Comparison of ENCODE assay signal across 8 cellular contexts in genomic region chrX:19840899-19841648, GRCh38. TPM values are rescaled to one million over a fixed set of nuclear protein-coding genes. Genes with fewer than 3 reads are reported as not detected.
A peak's percentile ranks its signal among the peaks of the same experiment; 100 is the strongest.
DNase-seq lines count a peak whose midpoint lies in the region; ATAC-seq and TF ChIP-seq lines count a peak whose summit lies in the region.

No MANE protein-coding gene starts in this region.

- H3K27ac ChIP-seq in PC-9 (no peak overlapping the region), testis (no peak overlapping the region)

- no peaks in the 10 kb centered on the region for H3K27me3 ChIP-seq in PC-9 (ENCODE audit: insufficient read depth, low read depth)
- H3K27me3 ChIP-seq in testis = no peaks in the 10 kb centered on the region

- BruUV-seq in PC-9 (replicated peaks; lab: Mats Ljungman, UMichigan) = no TSS peak

- DNase-seq in PC-9 = no peak
- peak; percentile 69 to 89 for DNase-seq in erythroblast (lab: John Stamatoyannopoulos, UW)
- DNase-seq in testis = no peak
- no peak for DNase-seq in left ventricle myocardium superior
- DNase-seq in NCI-H2196 treated with DMSO at 0.1 percent for 48 hours (lab: John Stamatoyannopoulos, UW; ENCODE audit: unreplicated experiment) = no peak
- no peak for DNase-seq in AML-193 (lab: John Stamatoyannopoulos, UW)

- H3K9me3 ChIP-seq in PC-9 (ENCODE audit: insufficient read depth, low read depth) (no peaks in the 10 kb centered on the region), testis (no peaks in the 10 kb centered on the region)

- no peaks in the 10 kb centered on the region for H3K9me2 ChIP-seq in PC-9 (ENCODE audit: insufficient read depth)

- peaks cover 20% of the 10 kb centered on the region for H3F3A ChIP-seq in PC-9 (ENCODE audit: insufficient read depth, low read depth)

- H2AFZ ChIP-seq in PC-9 = no peak overlapping the region

- peaks cover 22% of the 10 kb centered on the region for H3K4me1 ChIP-seq in PC-9 (replicated peaks; ENCODE audit: insufficient read depth)
- H3K4me1 ChIP-seq in testis = no peaks in the 10 kb centered on the region

- ATAC-seq in GM19025 (IDR thresholded peaks at IDR 0.05; ENCODE audit: low read depth, unreplicated experiment) (peak; percentile 45), HG02885 (IDR thresholded peaks at IDR 0.05; ENCODE audit: poor library complexity, unreplicated experiment) (peak; percentile 55), left ventricle myocardium superior (no peak)

- 81 to 87% methylated on average over 5 of the region's 5 CpGs for WGBS in testis, 2 donors

- intact Hi-C loops in PC-9 (cut with micrococcal nuclease; ENCODE audit: unreplicated experiment) (no loop called here), testis (cut with DNase I; ENCODE audit: low total_unique reads) (no loop called here), left ventricle myocardium superior (cut with micrococcal nuclease) (no loop called here)

- POLR2A ChIA-PET in PC-9 (lab: Charles Lee; ENCODE audit: unreplicated experiment) = no interaction called here

- peak overlapping the region; percentile 33; the same call in 1 of the 2 replicates for H3K4me2 ChIP-seq in PC-9

- CTCF ChIA-PET in PC-9 (lab: Charles Lee) = interaction anchor here (0.6 kb wide), 1 partner anchor 1451 kb away, joined by 7 read pairs; no protein-coding TSS in a partner anchor

- no peaks in the 10 kb centered on the region for H3K79me2 ChIP-seq in PC-9 (ENCODE audit: low read depth)

- H3K4me3 ChIP-seq in PC-9 (no peak overlapping the region), testis (no peak overlapping the region)

- peak; percentile 24 for TF ChIP-seq POLR2A in erythroblast (IDR thresholded peaks at IDR 0.05; ENCODE audit: low read length)
- no peak for TF ChIP-seq POLR2A in testis (IDR thresholded peaks at IDR 0.05)

- H4K20me1 ChIP-seq in PC-9 (ENCODE audit: insufficient read depth) = 0 out of 2 replicates have a peak, but pooled peaks cover 4% of the 10 kb centered on the region

- TF ChIP-seq CTCF in PC-9 (conservative IDR thresholded peaks at IDR 0.05) (no peak), testis (IDR thresholded peaks at IDR 0.05) (no peak)

- no peaks in the 10 kb centered on the region for H3K36me3 ChIP-seq in PC-9 (ENCODE audit: low read depth)
- no peaks in the 10 kb centered on the region for H3K36me3 ChIP-seq in testis (ENCODE audit: low read depth, missing control alignments)

RNA-seq across cellular contexts. Expression of gene SH3KBP1, which starts 46.3 kb away (rescaled TPM):
- total RNA-seq in PC-9 (2021) (42.5 and 58.3 TPM in 2 replicates), testis (1 to 10 TPM; 6.8 to 8.9 TPM), left ventricle myocardium superior (73.4 TPM)
- 13.0 TPM for polyA plus RNA-seq in testis (ENCODE audit: insufficient read depth, low read depth, low replicate concordance)

Comparison
In these comparisons a context has a peak if more than half of its experiments do, and no peak if none do; other contexts are left out.
1. DNase-seq: peak in erythroblast (2 of 2); none in PC-9 (0 of 2), testis (single experiment), left ventricle myocardium superior (single experiment), NCI-H2196 treated with DMSO at 0.1 percent for 48 hours (single experiment) and AML-193 (0 of 2).